In genomic region chr5:169395136-169395535, GRCh38 we compare ENCODE assay signal across 15 cellular contexts.
DNase-seq lines count a peak whose midpoint lies in the region; ATAC-seq and TF ChIP-seq lines count a peak whose summit lies in the region.
"Had no signal": no experiment of that assay in that cellular context is flagged by ENCODE, and none has a peak within 500 bp of the region (broad histone marks: within the 10 kb centered on the region; RNA-seq: fewer than 3 reads in every experiment).

No MANE protein-coding gene starts in this region.

- no peak for ATAC-seq in foreskin keratinocyte
- ATAC-seq in GM21576 (IDR thresholded peaks at IDR 0.05; ENCODE audit: unreplicated experiment): no peak
- ATAC-seq: CD8-positive, alpha-beta T cell; GM12878; HCT116 had no signal

- no peaks in the 10 kb centered on the region for H3K27me3 ChIP-seq in foreskin keratinocyte
- H3K27me3 ChIP-seq: BLaER1 treated with 17β-estradiol and CSF1 and Interleukin-3, amounts not matched to agents 10 nM and 100 nM had no signal

- peak; percentile 49 for DNase-seq in AG10803 (ENCODE audit: low read depth)
- peak; percentile 17 for DNase-seq in HT1080 (ENCODE audit: low read depth)
- peak; percentile 24 for DNase-seq in epithelial cell of esophagus (ENCODE audit: low read depth)
- DNase-seq in foreskin keratinocyte: peak; percentile 12 to 25
- DNase-seq in GF-D8 (lab: John Stamatoyannopoulos, UW): no peak
- DNase-seq in H4 (ENCODE audit: low spot score): no peak
- DNase-seq: 8988T; Calu3; CD8-positive, alpha-beta T cell; DMS79 treated with DMSO at 0.1 percent for 48 hours; HFFc6 had no signal

- H3K4me1 ChIP-seq in foreskin keratinocyte: peaks cover 10% of the 10 kb centered on the region
- H3K4me1 ChIP-seq: BLaER1 treated with 17β-estradiol and CSF1 and Interleukin-3, amounts not matched to agents 10 nM and 100 nM had no signal

- H3K4me3 ChIP-seq in AG10803 (ENCODE audit: low read length): no peak overlapping the region
- no peak overlapping the region for H3K4me3 ChIP-seq in epithelial cell of esophagus (ENCODE audit: low read length)
- H3K4me3 ChIP-seq: BLaER1 treated with 17β-estradiol and CSF1 and Interleukin-3, amounts not matched to agents 10 nM and 100 nM; GM12878 had no signal

- H3K27ac ChIP-seq in foreskin keratinocyte: peak overlapping the region; percentile 12
- H3K27ac ChIP-seq: BLaER1 treated with 17β-estradiol and CSF1 and Interleukin-3, amounts not matched to agents 10 nM and 100 nM had no signal

- TF ChIP-seq CTCF in AG10803 (conservative IDR thresholded peaks at IDR 0.05; ENCODE audit: low read length): no peak
- no peak for TF ChIP-seq CTCF in epithelial cell of esophagus (IDR thresholded peaks at IDR 0.05; ENCODE audit: insufficient read depth, low read depth, low read length, missing control alignments)
- no peak for TF ChIP-seq CTCF in foreskin keratinocyte (conservative IDR thresholded peaks at IDR 0.05)

Comparison
In these comparisons a context has a peak if more than half of its experiments do, and no peak if none do; other contexts are left out.
1. DNase-seq: peak in AG10803 (single experiment), HT1080 (single experiment), epithelial cell of esophagus (single experiment) and foreskin keratinocyte (2 of 2); none in GF-D8 (single experiment) and H4 (single experiment).